In genomic region chr9:14175778-14176177, GRCh38 we compare ENCODE assay signal across 19 cellular contexts.
"Had no signal": no experiment of that assay in that cellular context is flagged by ENCODE, and none has a peak within 500 bp of the region (broad histone marks: within the 10 kb centered on the region; RNA-seq: fewer than 3 reads in every experiment).

No MANE protein-coding gene starts in this region.

- DNase-seq: IMR-90, Karpas-422, KG1, MG63, NCI-H1092, NCI-H1105 treated with DMSO at 0.1 percent for 48 hours, NCI-H1417 treated with DMSO at 0.1 percent for 48 hours, NCI-H146, NCI-H1694 treated with DMSO at 0.1 percent for 48 hours, NCI-H1930, NCI-H2081, NCI-H2107, NCI-H2227 treated with DMSO at 0.1 percent for 48 hours, NCI-H69, NCI-H774, Right ventricle myocardium superior, RPMI8226, SJCRH30 had no signal

- H3K4me3 ChIP-seq: MG63, SJCRH30 had no signal

- FAIRE-seq: RCC 7860 had no signal

- H3K9me3 ChIP-seq: MG63, SJCRH30 had no signal

- H3K27me3 ChIP-seq: MG63, SJCRH30 had no signal

- H3K27ac ChIP-seq: SJCRH30 had no signal
